1 cellular context compared by ENCODE assay signal in genomic region chr6:147834377-147834776, GRCh38.
A peak's percentile ranks its signal among the peaks of the same experiment; 100 is the strongest.
TF ChIP-seq lines count a peak whose summit lies in the region.

No MANE protein-coding gene starts in this region.

TF ChIP-seq in K562, 482 proteins besides CTCF, POLR2A, EP300 and RAD21 (continued from another document):
- TF ChIP-seq ATF4 (CRISPR knock-in tag; IDR thresholded peaks at IDR 0.05), result peak; percentile 62; the same call in 1 of the 2 replicates
- TF ChIP-seq ZNF717 (CRISPR knock-in tag; IDR thresholded peaks at IDR 0.05), result no peak
